Comparison of ENCODE assay signal across 21 cellular contexts in the genomic region with DNA sequence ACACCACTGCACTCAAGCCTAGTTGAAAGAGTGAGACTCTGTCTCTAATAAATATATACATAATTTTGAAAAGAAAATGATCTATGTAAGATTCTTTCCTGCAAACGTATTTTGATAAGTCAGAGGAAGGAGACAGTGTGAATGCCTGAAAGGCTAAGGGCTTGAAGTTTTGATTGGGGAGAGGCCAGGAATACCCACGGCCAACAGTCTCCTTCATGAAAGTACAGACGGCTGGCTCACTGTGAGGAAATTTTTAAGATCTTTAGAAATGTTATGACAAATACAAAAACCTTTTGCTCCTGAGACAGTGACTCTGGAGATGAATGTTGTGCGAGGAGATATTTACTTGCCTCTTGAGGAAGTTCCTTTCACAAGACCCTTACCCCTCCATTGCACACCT.
A peak's percentile ranks its signal among the peaks of the same experiment; 100 is the strongest.
DNase-seq lines count a peak whose midpoint lies in the region; ATAC-seq and TF ChIP-seq lines count a peak whose summit lies in the region.
"Had no signal": no experiment of that assay in that cellular context is flagged by ENCODE, and none has a peak within 500 bp of the region (broad histone marks: within the 10 kb centered on the region; RNA-seq: fewer than 3 reads in every experiment).

No MANE protein-coding gene starts in this region.

- H3K4me3 ChIP-seq in GM23248, result no peak overlapping the region
- no peak overlapping the region for H3K4me3 ChIP-seq in osteoblast (ENCODE audit: insufficient read depth, low read length)
- H3K4me3 ChIP-seq in neural progenitor cell, result no peak overlapping the region
- H3K4me3 ChIP-seq: A549, K562, PC-9 had no signal

- H3K27me3 Mint-ChIP-seq in neural progenitor cell (ENCODE audit: insufficient read depth, low read depth), result no peaks in the 10 kb centered on the region
- H3K27me3 Mint-ChIP-seq: CD4-positive, alpha-beta T cell had no signal

- H3K27me3 ChIP-seq in GM23248 (replicated peaks; ENCODE audit: insufficient read depth) (no peaks in the 10 kb centered on the region), osteoblast (ENCODE audit: insufficient read depth, low read length) (no peaks in the 10 kb centered on the region), neural progenitor cell (no peaks in the 10 kb centered on the region)

- H3K4me3 Mint-ChIP-seq in neural progenitor cell, result no peak overlapping the region
- H3K4me3 Mint-ChIP-seq: CD4-positive, alpha-beta T cell had no signal

- no peaks in the 10 kb centered on the region for H3K9me3 Mint-ChIP-seq in neural progenitor cell
- H3K9me3 Mint-ChIP-seq: CD4-positive, alpha-beta T cell had no signal

- H3K9ac ChIP-seq in GM23248 (no peak overlapping the region), neural progenitor cell (no peak overlapping the region)

- WGBS in GM23248 (ENCODE audit: low coverage in 1 of 2, low lambda C conversion rate in 2 of 2, missing lambda C conversion rate in 2 of 2), 2 experiments, result 22 to 26% methylated on average over 4 of the region's 4 CpGs

- H3K27ac ChIP-seq in GM23248 (no peak overlapping the region), osteoblast (ENCODE audit: low read depth, low read length) (peak overlapping the region; percentile 10), neural progenitor cell (no peak overlapping the region)
- H3K27ac ChIP-seq: A549, PC-9 had no signal

- H3K4me1 Mint-ChIP-seq in neural progenitor cell, result no peaks in the 10 kb centered on the region

- no peaks in the 10 kb centered on the region for H3F3A ChIP-seq in GM23248 (ENCODE audit: insufficient read depth)
- H3F3A ChIP-seq in neural progenitor cell (ENCODE audit: low read depth), result no peaks in the 10 kb centered on the region

- ATAC-seq in GM19023 (IDR thresholded peaks at IDR 0.05; ENCODE audit: unreplicated experiment), result no peak
- ATAC-seq: A549, K562 had no signal

- no peaks in the 10 kb centered on the region for H3K36me3 Mint-ChIP-seq in neural progenitor cell

- H3K79me2 ChIP-seq in GM23248 (ENCODE audit: insufficient read depth) (no peaks in the 10 kb centered on the region), osteoblast (ENCODE audit: insufficient read depth, low read length) (no peaks in the 10 kb centered on the region), neural progenitor cell (ENCODE audit: low read depth) (no peaks in the 10 kb centered on the region)

- TF ChIP-seq CTCF in osteoblast (IDR thresholded peaks at IDR 0.05; ENCODE audit: extremely low read depth, low read depth, low read length), result no peak
- no peak for TF ChIP-seq CTCF in neural progenitor cell (IDR thresholded peaks at IDR 0.05)

- H2AFZ ChIP-seq in GM23248 (no peak overlapping the region), osteoblast (ENCODE audit: low read length) (no peak overlapping the region), neural progenitor cell (replicated peaks) (no peak overlapping the region)
- H2AFZ ChIP-seq: PC-9 had no signal

- no peak overlapping the region for H3K27ac Mint-ChIP-seq in neural progenitor cell
- H3K27ac Mint-ChIP-seq: CD4-positive, alpha-beta T cell had no signal

- H3K4me2 ChIP-seq in GM23248 (ENCODE audit: unreplicated experiment) (no peak overlapping the region), osteoblast (ENCODE audit: insufficient read depth, low read length) (no peak overlapping the region), neural progenitor cell (no peak overlapping the region)
- H3K4me2 ChIP-seq: A549, PC-9 had no signal

- H4K20me1 ChIP-seq in GM23248 (ENCODE audit: insufficient read depth) (no peaks in the 10 kb centered on the region), osteoblast (ENCODE audit: insufficient read depth, low read length) (no peaks in the 10 kb centered on the region), neural progenitor cell (ENCODE audit: low read depth) (no peaks in the 10 kb centered on the region)

- no peaks in the 10 kb centered on the region for H3K4me1 ChIP-seq in GM23248 (ENCODE audit: insufficient read depth)
- H3K4me1 ChIP-seq in osteoblast (ENCODE audit: insufficient read depth, low read length), result peaks cover 9% of the 10 kb centered on the region
- H3K4me1 ChIP-seq in neural progenitor cell, result no peaks in the 10 kb centered on the region
- H3K4me1 ChIP-seq: A549 had no signal

- no peaks in the 10 kb centered on the region for H3K36me3 ChIP-seq in GM23248 (ENCODE audit: low read depth)
- no peaks in the 10 kb centered on the region for H3K36me3 ChIP-seq in osteoblast (ENCODE audit: insufficient read depth, low read length)
- no peaks in the 10 kb centered on the region for H3K36me3 ChIP-seq in neural progenitor cell

- in situ Hi-C loops in GM23248 (cut with MboI), result no loop called here

- DNase-seq in GM23248 (peak; percentile 17), astrocyte of the hippocampus (ENCODE audit: low read depth, low spot score) (peak; percentile 53), fibroblast of gingiva (ENCODE audit: low read depth) (peak; percentile 59), osteoblast (ENCODE audit: insufficient read length, low spot score, missing footprints) (no peak), neural progenitor cell (ENCODE audit: low spot score) (no peak)
- no peak for DNase-seq in activated CD8-positive, alpha-beta memory T cell treated with anti-CD3 and anti-CD28 coated beads for 24 hours
- DNase-seq: CD4-positive, alpha-beta T cell; COR-L47; DMS79; H7; NCI-H1092; NCI-H1436; NCI-H187 treated with DMSO at 0.1 percent for 48 hours; NCI-H2107; NCI-H69; PC-9; RPMI8226; SHP77 had no signal

- H3K9me2 ChIP-seq in GM23248 (ENCODE audit: insufficient read depth), result no peaks in the 10 kb centered on the region

- H3K9me3 ChIP-seq in GM23248 (ENCODE audit: low read depth) (no peaks in the 10 kb centered on the region), osteoblast (ENCODE audit: low read depth, low read length) (no peaks in the 10 kb centered on the region), neural progenitor cell (ENCODE audit: low read depth) (no peaks in the 10 kb centered on the region)
- H3K9me3 ChIP-seq: A549 had no signal

Comparison
In these comparisons a context has a peak if more than half of its experiments do, and no peak if none do; other contexts are left out.
1. DNase-seq: peak in GM23248 (single experiment), astrocyte of the hippocampus (single experiment) and fibroblast of gingiva (single experiment); none in osteoblast (single experiment), neural progenitor cell (single experiment) and activated CD8-positive, alpha-beta memory T cell treated with anti-CD3 and anti-CD28 coated beads for 24 hours (single experiment).